7 cellular contexts compared by ENCODE assay signal in the genomic region with DNA sequence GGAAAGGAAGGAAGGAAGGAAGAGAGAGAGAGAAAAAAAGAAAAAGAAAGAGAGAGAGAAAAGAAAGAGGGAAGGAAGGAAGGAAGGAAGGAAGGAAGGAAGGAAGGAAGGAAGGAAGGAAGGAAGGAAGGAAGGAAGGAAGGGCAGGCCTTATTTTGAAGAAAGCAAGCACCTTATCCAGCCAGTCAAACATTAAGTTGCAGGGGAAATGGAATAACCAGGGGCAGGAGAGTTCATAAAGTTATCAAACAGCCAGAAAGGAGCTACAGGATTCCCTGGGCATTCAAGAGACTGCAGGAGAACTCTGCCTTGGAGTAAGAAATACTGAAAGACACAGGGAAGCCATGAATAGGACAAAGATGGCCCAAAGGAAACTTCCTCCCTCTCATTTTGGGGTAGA.
"Had no signal": no experiment of that assay in that cellular context is flagged by ENCODE, and none has a peak within 500 bp of the region (broad histone marks: within the 10 kb centered on the region; RNA-seq: fewer than 3 reads in every experiment).

No MANE protein-coding gene starts in this region.

- ATAC-seq: HepG2 had no signal

- H3K4me3 Mint-ChIP-seq: IgD-negative memory B cell had no signal

- H3K27me3 Mint-ChIP-seq: IgD-negative memory B cell had no signal

- FAIRE-seq: HepG2, HTR-8/SVneo had no signal

- DNase-seq: IMR-90, KBM-7, KG1 had no signal

- H3K4me1 Mint-ChIP-seq: IgD-negative memory B cell had no signal

- H3K27ac ChIP-seq: HL-60 had no signal

- H3K27ac Mint-ChIP-seq: IgD-negative memory B cell had no signal

- H3K36me3 Mint-ChIP-seq: IgD-negative memory B cell had no signal
